Comparison of ENCODE assay signal across 2 cellular contexts in the genomic region with DNA sequence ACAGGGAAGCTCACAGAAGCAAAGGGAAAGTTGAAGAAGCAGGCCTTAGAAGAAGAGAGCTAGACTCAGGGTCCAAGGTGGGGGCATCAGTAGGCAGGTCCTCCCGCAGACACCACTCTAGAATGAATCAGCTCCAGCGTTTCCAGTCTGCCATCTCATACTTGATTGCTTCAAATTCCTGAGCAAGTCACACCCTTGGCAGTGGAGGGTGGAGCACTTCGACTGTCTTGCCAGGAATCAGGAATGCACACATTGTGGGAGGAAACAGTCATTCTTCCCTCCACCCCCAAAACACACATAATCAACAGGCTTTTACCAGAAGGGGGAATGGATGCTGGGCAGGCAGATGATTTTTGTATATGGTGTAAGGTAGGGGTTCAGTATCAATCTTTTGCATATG.
TF ChIP-seq lines count a peak whose summit lies in the region.

No MANE protein-coding gene starts in this region.

TF ChIP-seq in A549, 52 proteins besides CTCF, POLR2A, EP300 and RAD21:
- TF ChIP-seq EHF (CRISPR knock-in tag; IDR thresholded peaks at IDR 0.05) (no peak), JUNB (IDR thresholded peaks at IDR 0.05) (0 out of 2 replicates have a peak, but pooled peaks have one; percentile 24), HOXA7 (CRISPR knock-in tag; IDR thresholded peaks at IDR 0.05) (no peak), SMC3 (IDR thresholded peaks at IDR 0.05) (no peak), JUN (IDR thresholded peaks at IDR 0.05) (peak in 1 of 2 experiments; percentile 23; a peak in 1 of 5 replicates), CBX8 (IDR thresholded peaks at IDR 0.05) (no peak), ZC3H11A (IDR thresholded peaks at IDR 0.05) (no peak), CBX2 (IDR thresholded peaks at IDR 0.05; ENCODE audit: borderline replicate concordance, low read depth) (no peak), MAZ (IDR thresholded peaks at IDR 0.05; ENCODE audit: borderline replicate concordance, low read depth, low read length) (no peak), HEYL (CRISPR knock-in tag; IDR thresholded peaks at IDR 0.05) (no peak), GATA3 (IDR thresholded peaks at IDR 0.05; ENCODE audit: borderline replicate concordance) (no peak), FOXS1 (CRISPR knock-in tag; IDR thresholded peaks at IDR 0.05) (no peak), KDM5A (IDR thresholded peaks at IDR 0.05) (no peak), MAX (IDR thresholded peaks at IDR 0.05) (peak; percentile 38; the same call in 1 of the 2 replicates), MAFK (IDR thresholded peaks at IDR 0.05; ENCODE audit: partially characterized antibody) (peak; percentile 21), FOSL2 (IDR thresholded peaks at IDR 0.05) (no peak), FOSL2 (CRISPR knock-in tag; IDR thresholded peaks at IDR 0.05) (peak; percentile 51; the same call in 1 of the 2 replicates), ZNF302 (CRISPR knock-in tag; IDR thresholded peaks at IDR 0.05) (no peak), KDM1A (IDR thresholded peaks at IDR 0.05; ENCODE audit: low read depth) (no peak), BHLHE40 (IDR thresholded peaks at IDR 0.05; ENCODE audit: low read depth, low read length) (no peak), ELK1 (IDR thresholded peaks at IDR 0.05; ENCODE audit: low read depth, low read length) (no peak), RARB (CRISPR knock-in tag; IDR thresholded peaks at IDR 0.05) (no peak)
- TF ChIP-seq, protein P1, sequence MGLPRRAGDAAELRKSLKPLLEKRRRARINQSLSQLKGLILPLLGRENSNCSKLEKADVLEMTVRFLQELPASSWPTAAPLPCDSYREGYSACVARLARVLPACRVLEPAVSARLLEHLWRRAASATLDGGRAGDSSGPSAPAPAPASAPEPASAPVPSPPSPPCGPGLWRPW (IDR thresholded peaks at IDR 0.05) = no peak
- TF ChIP-seq, protein P2, sequence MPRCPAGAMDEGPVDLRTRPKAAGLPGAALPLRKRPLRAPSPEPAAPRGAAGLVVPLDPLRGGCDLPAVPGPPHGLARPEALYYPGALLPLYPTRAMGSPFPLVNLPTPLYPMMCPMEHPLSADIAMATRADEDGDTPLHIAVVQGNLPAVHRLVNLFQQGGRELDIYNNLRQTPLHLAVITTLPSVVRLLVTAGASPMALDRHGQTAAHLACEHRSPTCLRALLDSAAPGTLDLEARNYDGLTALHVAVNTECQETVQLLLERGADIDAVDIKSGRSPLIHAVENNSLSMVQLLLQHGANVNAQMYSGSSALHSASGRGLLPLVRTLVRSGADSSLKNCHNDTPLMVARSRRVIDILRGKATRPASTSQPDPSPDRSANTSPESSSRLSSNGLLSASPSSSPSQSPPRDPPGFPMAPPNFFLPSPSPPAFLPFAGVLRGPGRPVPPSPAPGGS (IDR thresholded peaks at IDR 0.05) = no peak
- TF ChIP-seq, protein P3, sequence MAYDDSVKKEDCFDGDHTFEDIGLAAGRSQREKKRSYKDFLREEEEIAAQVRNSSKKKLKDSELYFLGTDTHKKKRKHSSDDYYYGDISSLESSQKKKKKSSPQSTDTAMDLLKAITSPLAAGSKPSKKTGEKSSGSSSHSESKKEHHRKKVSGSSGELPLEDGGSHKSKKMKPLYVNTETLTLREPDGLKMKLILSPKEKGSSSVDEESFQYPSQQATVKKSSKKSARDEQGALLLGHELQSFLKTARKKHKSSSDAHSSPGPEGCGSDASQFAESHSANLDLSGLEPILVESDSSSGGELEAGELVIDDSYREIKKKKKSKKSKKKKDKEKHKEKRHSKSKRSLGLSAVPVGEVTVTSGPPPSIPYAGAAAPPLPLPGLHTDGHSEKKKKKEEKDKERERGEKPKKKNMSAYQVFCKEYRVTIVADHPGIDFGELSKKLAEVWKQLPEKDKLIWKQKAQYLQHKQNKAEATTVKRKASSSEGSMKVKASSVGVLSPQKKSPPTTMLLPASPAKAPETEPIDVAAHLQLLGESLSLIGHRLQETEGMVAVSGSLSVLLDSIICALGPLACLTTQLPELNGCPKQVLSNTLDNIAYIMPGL (CRISPR knock-in tag; IDR thresholded peaks at IDR 0.05; ENCODE audit: borderline replicate concordance) = no peak

TF ChIP-seq in IMR-90, 13 proteins besides CTCF, POLR2A, EP300 and RAD21:
- TF ChIP-seq MXI1 (IDR thresholded peaks at IDR 0.05; ENCODE audit: borderline replicate concordance, low read depth, low read length) = no peak
- TF ChIP-seq CEBPB (IDR thresholded peaks at IDR 0.05; ENCODE audit: low read depth, low read length) = no peak
- TF ChIP-seq, protein P4, sequence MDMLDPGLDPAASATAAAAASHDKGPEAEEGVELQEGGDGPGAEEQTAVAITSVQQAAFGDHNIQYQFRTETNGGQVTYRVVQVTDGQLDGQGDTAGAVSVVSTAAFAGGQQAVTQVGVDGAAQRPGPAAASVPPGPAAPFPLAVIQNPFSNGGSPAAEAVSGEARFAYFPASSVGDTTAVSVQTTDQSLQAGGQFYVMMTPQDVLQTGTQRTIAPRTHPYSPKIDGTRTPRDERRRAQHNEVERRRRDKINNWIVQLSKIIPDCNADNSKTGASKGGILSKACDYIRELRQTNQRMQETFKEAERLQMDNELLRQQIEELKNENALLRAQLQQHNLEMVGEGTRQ (IDR thresholded peaks at IDR 0.05; ENCODE audit: low read depth, low read length) = no peak
- no peak for TF ChIP-seq SMC3 (IDR thresholded peaks at IDR 0.05; ENCODE audit: low read depth, low read length)
- TF ChIP-seq NFE2L2 (IDR thresholded peaks at IDR 0.05; ENCODE audit: low read depth, low read length) = no peak
- no peak for TF ChIP-seq CHD1 (IDR thresholded peaks at IDR 0.05; ENCODE audit: low read depth, low read length)
- no peak for TF ChIP-seq FOS (IDR thresholded peaks at IDR 0.05; ENCODE audit: low read depth, low read length)
- TF ChIP-seq MAZ (IDR thresholded peaks at IDR 0.05; ENCODE audit: borderline replicate concordance, low read depth, low read length) = no peak; the same call in 1 of the 2 replicates
- no peak; the same call in 1 of the 2 replicates for TF ChIP-seq BHLHE40 (IDR thresholded peaks at IDR 0.05; ENCODE audit: low read depth, low read length)
- TF ChIP-seq MAFK (IDR thresholded peaks at IDR 0.05; ENCODE audit: low read depth, low read length) = no peak
- no peak for TF ChIP-seq RCOR1 (IDR thresholded peaks at IDR 0.05; ENCODE audit: insufficient replicate concordance, low read length)
